Comparison of ENCODE assay signal across 1 cellular context in the genomic region with DNA sequence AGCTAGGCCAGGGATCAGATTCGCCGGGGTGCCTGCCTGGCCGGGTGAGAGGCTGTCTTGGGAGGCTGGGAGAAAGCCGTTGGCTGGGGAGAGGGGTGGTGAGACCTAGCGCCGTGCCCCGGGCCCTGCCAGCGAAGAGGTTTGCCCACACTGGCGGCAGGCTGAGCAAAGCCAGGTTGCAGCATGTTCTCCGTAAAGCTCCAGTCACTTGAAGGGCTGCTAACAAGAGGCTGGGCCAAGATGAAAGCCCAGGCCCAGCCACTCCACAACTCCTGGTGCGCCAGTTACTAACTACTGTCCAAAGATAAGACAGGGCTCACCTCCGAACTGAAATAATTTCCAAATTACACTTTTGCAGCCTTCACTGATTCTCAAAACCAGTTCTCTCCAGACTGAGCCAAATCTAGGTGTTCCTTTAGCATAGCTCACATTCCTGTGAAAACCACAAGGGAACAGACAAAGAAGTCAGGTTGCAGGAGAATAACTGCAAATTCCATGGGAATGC.
TF ChIP-seq lines count a peak whose summit lies in the region.

No MANE protein-coding gene starts in this region.

TF ChIP-seq in H1, 55 proteins besides CTCF, POLR2A, EP300 and RAD21:
- TF ChIP-seq POU5F1 (IDR thresholded peaks at IDR 0.05; ENCODE audit: low read depth, low read length) (no peak), SIRT6 (IDR thresholded peaks at IDR 0.05; ENCODE audit: low read length) (no peak), RBBP5 (IDR thresholded peaks at IDR 0.05; ENCODE audit: borderline replicate concordance, low read depth, low read length) (no peak), CHD1 (IDR thresholded peaks at IDR 0.05; ENCODE audit: low read depth, low read length) (no peak), TCF12 (IDR thresholded peaks at IDR 0.05; ENCODE audit: low read depth, low read length) (no peak), CBX5 (IDR thresholded peaks at IDR 0.05; ENCODE audit: low read depth, low read length) (no peak), NANOG (IDR thresholded peaks at IDR 0.05; ENCODE audit: insufficient read depth, low read depth, low read length, poor library complexity, severe bottlenecking) (no peak), POLR2AphosphoS5 (IDR thresholded peaks at IDR 0.05; ENCODE audit: low read depth, low read length) (no peak), SAP30 (IDR thresholded peaks at IDR 0.05; ENCODE audit: insufficient read depth, insufficient replicate concordance, low read length) (no peak), CBX8 (IDR thresholded peaks at IDR 0.05; ENCODE audit: borderline replicate concordance, low read depth, low read length) (no peak), RNF2 (IDR thresholded peaks at IDR 0.05; ENCODE audit: borderline replicate concordance, low read depth, low read length, missing control alignments, poor library complexity, severe bottlenecking) (no peak), SP1 (IDR thresholded peaks at IDR 0.05; ENCODE audit: low read depth, low read length) (no peak), FOSL1 (IDR thresholded peaks at IDR 0.05; ENCODE audit: insufficient read depth, low read depth, low read length) (no peak), SP2 (IDR thresholded peaks at IDR 0.05; ENCODE audit: low read length) (no peak), SIX5 (IDR thresholded peaks at IDR 0.05; ENCODE audit: low read depth, low read length) (no peak), PHF8 (conservative IDR thresholded peaks at IDR 0.05; ENCODE audit: low read depth, low read length) (no peak), HDAC2 (IDR thresholded peaks at IDR 0.05; ENCODE audit: borderline replicate concordance in 1 of 2, low read depth in 2 of 2, low read length in 2 of 2) (no peak), RXRA (IDR thresholded peaks at IDR 0.05; ENCODE audit: insufficient read depth, low read depth, low read length) (no peak)
- TF ChIP-seq, protein P1, sequence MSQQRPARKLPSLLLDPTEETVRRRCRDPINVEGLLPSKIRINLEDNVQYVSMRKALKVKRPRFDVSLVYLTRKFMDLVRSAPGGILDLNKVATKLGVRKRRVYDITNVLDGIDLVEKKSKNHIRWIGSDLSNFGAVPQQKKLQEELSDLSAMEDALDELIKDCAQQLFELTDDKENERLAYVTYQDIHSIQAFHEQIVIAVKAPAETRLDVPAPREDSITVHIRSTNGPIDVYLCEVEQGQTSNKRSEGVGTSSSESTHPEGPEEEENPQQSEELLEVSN (IDR thresholded peaks at IDR 0.05) = no peak
- TF ChIP-seq, protein P2, sequence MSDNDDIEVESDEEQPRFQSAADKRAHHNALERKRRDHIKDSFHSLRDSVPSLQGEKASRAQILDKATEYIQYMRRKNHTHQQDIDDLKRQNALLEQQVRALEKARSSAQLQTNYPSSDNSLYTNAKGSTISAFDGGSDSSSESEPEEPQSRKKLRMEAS (IDR thresholded peaks at IDR 0.05) = no peak
